ENCODE assay signal across 11 cellular contexts in the genomic region with DNA sequence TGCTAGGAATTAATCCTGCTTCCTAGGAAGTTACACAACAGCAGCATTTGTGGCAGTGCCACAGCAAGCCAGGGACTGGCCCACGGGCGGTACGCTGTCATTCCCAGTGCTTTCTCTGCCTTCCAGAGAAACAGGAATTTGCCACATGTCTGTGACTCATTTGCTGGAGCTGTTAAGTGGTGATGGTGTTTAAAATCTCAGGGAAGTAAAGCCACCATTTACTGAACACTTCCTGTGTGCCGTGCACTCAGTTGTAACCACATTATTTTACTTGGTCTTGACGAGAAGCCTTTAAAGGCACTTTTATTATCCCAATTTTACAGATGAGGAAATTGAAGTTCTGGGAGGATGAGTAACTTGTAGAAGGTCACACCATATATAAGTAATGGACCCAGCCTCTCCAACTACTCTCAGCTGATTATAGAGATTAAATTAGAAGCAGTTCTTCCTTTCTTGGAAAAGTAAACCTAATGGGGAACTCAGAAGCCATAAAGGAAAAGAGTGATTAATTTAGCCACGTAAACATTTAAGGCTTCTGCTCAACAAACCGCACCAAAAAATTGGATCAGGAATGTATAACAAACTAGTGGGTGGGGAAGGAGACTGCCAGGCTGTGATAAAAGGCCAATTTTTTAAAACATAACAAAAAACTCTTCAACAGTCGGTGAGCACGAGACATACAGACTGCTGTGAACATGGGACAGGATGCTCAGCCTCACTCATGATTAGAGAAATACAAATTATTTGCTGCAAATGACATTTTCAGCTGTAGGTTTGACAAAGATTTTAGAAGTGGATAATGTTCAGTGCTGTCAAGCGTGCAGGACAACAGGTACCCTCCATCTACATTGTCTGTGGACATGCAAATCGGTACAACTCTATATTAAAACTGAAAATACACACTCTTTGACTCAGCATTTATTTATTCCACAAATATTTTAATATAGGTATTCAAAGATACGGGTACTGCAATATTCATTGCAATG.
DNase-seq lines count a peak whose midpoint lies in the region; FAIRE-seq and TF ChIP-seq lines count a peak whose summit lies in the region.
"Had no signal": no experiment of that assay in that cellular context is flagged by ENCODE, and none has a peak within 500 bp of the region (broad histone marks: within the 10 kb centered on the region; RNA-seq: fewer than 3 reads in every experiment).

No MANE protein-coding gene starts in this region.

- TF ChIP-seq POLR2A in esophagus squamous epithelium (IDR thresholded peaks at IDR 0.05) = no peak

- no peaks in the 10 kb centered on the region for H3K27me3 ChIP-seq in esophagus squamous epithelium
- H3K27me3 ChIP-seq in effector memory CD4-positive, alpha-beta T cell (replicated peaks; ENCODE audit: control insufficient read depth, insufficient read depth, low read length, poor library complexity, severe bottlenecking) = no peaks in the 10 kb centered on the region

- peak overlapping the region in 3 of 4 donors; percentile 46 to 58 (median 46) for H3K27ac ChIP-seq in esophagus squamous epithelium
- H3K27ac ChIP-seq in effector memory CD4-positive, alpha-beta T cell (ENCODE audit: insufficient read depth, low read length, poor library complexity, severe bottlenecking) = no peak overlapping the region
- H3K27ac ChIP-seq: KMS-11 had no signal

- intact Hi-C loops in esophagus squamous epithelium (cut with DNase I) = no loop called here

- FAIRE-seq in RCC 7860 (lab: Jason Lieb, UNC) = peak; percentile 92
- FAIRE-seq: H1 had no signal

- peaks cover 22% of the 10 kb centered on the region for H3K36me3 Mint-ChIP-seq in glutamatergic neuron (ENCODE audit: unreplicated experiment)

- H3K36me3 ChIP-seq in esophagus squamous epithelium = no peaks in the 10 kb centered on the region
- H3K36me3 ChIP-seq in effector memory CD4-positive, alpha-beta T cell (ENCODE audit: control insufficient read depth, insufficient read depth, low read length) = no peaks in the 10 kb centered on the region

- H3K27ac Mint-ChIP-seq in glutamatergic neuron (ENCODE audit: unreplicated experiment) = no peak overlapping the region

- TF ChIP-seq CTCF in esophagus squamous epithelium (IDR thresholded peaks at IDR 0.05) (no peak), glutamatergic neuron (IDR thresholded peaks at IDR 0.05; ENCODE audit: partially characterized antibody, unreplicated experiment) (no peak)

- DNase-seq in GM04503 (ENCODE audit: low read depth) (peak; percentile 91), RCC 7860 (ENCODE audit: low spot score) (peak; percentile 82), esophagus squamous epithelium (lab: John Stamatoyannopoulos, UW) (no peak), renal cortical epithelial cell (ENCODE audit: low read depth) (peak; percentile 90), glutamatergic neuron (no peak), amygdala (lab: John Stamatoyannopoulos, UW) (no peak), COLO668 (lab: John Stamatoyannopoulos, UW; ENCODE audit: unreplicated experiment) (no peak)
- no peak for DNase-seq in effector memory CD4-positive, alpha-beta T cell
- DNase-seq: T-helper 9 cell had no signal

- peaks cover 0 to 35% (median 0%) of the 10 kb centered on the region in 3 donors for H3K4me1 ChIP-seq in esophagus squamous epithelium
- H3K4me1 ChIP-seq in effector memory CD4-positive, alpha-beta T cell (ENCODE audit: control insufficient read depth, insufficient read depth, low read length, poor library complexity, severe bottlenecking) = no peaks in the 10 kb centered on the region

- no peaks in the 10 kb centered on the region for H3K4me1 Mint-ChIP-seq in glutamatergic neuron (ENCODE audit: low read depth, unreplicated experiment)

- peaks cover 0 to 4% (median 4%) of the 10 kb centered on the region in 3 donors for H3K9me3 ChIP-seq in esophagus squamous epithelium
- no peaks in the 10 kb centered on the region for H3K9me3 ChIP-seq in effector memory CD4-positive, alpha-beta T cell (ENCODE audit: control insufficient read depth, low read length)

- no peak overlapping the region for H3K4me3 ChIP-seq in esophagus squamous epithelium
- H3K4me3 ChIP-seq in effector memory CD4-positive, alpha-beta T cell (ENCODE audit: insufficient read depth, low read depth, low read length, poor library complexity, severe bottlenecking) = no peak overlapping the region

- peaks cover 7% of the 10 kb centered on the region for H3K9me3 Mint-ChIP-seq in glutamatergic neuron (ENCODE audit: unreplicated experiment)

- WGBS in esophagus squamous epithelium, 2 donors = 45 to 58% methylated on average over 12 of the region's 12 CpGs

- peaks cover 4% of the 10 kb centered on the region for H3K27me3 Mint-ChIP-seq in glutamatergic neuron (ENCODE audit: unreplicated experiment)

- H3K4me3 Mint-ChIP-seq in glutamatergic neuron (ENCODE audit: unreplicated experiment) = no peak overlapping the region

Comparison
In these comparisons a context has a peak if more than half of its experiments do, and no peak if none do; other contexts are left out.
1. DNase-seq: peak in GM04503 (single experiment), RCC 7860 (single experiment) and renal cortical epithelial cell (single experiment); none in esophagus squamous epithelium (single experiment), glutamatergic neuron (single experiment), amygdala (0 of 56), COLO668 (single experiment) and effector memory CD4-positive, alpha-beta T cell (0 of 3).